ENCODE assay signal across 13 cellular contexts in genomic region chr2:236834284-236834683, GRCh38.
DNase-seq lines count a peak whose midpoint lies in the region; TF ChIP-seq lines count a peak whose summit lies in the region.
"Had no signal": no experiment of that assay in that cellular context is flagged by ENCODE, and none has a peak within 500 bp of the region (broad histone marks: within the 10 kb centered on the region; RNA-seq: fewer than 3 reads in every experiment).

No MANE protein-coding gene starts in this region.

- H3K4me2 ChIP-seq in SK-N-SH, result no peak overlapping the region

- no peak overlapping the region for H3K4me3 ChIP-seq in SK-N-SH (ENCODE audit: low read depth in 2 of 2, low read length in 1 of 2)

- TF ChIP-seq CTCF in SK-N-SH (IDR thresholded peaks at IDR 0.05), result no peak

- POLR2A ChIA-PET in SK-N-SH (lab: Yijun Ruan, JAX), result no interaction called here

- H3K9me2 ChIP-seq in SK-N-SH, result no peaks in the 10 kb centered on the region

- TF ChIP-seq EP300 in SK-N-SH (IDR thresholded peaks at IDR 0.05; ENCODE audit: borderline replicate concordance in 1 of 2, low read depth in 1 of 2, low read length in 1 of 2), result no peak

- WGBS in SK-N-SH (ENCODE audit: low lambda C conversion rate), result 31% methylated on average over 1 of the region's 1 CpG

- H3K4me1 ChIP-seq in SK-N-SH (ENCODE audit: control insufficient read depth in 1 of 2, insufficient read depth in 2 of 2, low read depth in 1 of 2, low read length in 1 of 2), result no peaks in the 10 kb centered on the region
- H3K4me1 ChIP-seq: Caco-2 had no signal

- H3K27me3 ChIP-seq in SK-N-SH (ENCODE audit: insufficient read depth), result peaks cover 7% of the 10 kb centered on the region; the same call in 1 of the 2 replicates

- H3K27ac ChIP-seq in epithelial cell of prostate, result peak overlapping the region; percentile 36
- no peak overlapping the region for H3K27ac ChIP-seq in SK-N-SH (ENCODE audit: low read depth in 2 of 2, low read length in 1 of 2)
- H3K27ac ChIP-seq: C4-2B had no signal

- no peaks in the 10 kb centered on the region for H3K9me3 ChIP-seq in SK-N-SH
- H3K9me3 ChIP-seq: Caco-2 had no signal

- no peaks in the 10 kb centered on the region for H3F3A ChIP-seq in SK-N-SH (replicated peaks; ENCODE audit: insufficient read depth)

- DNase-seq in DMS53 treated with DMSO at 0.1 percent for 48 hours (lab: John Stamatoyannopoulos, UW; ENCODE audit: unreplicated experiment), result peak; percentile 14
- no peak for DNase-seq in epithelial cell of prostate (ENCODE audit: low read depth, low spot score)
- DNase-seq in mucosa of gallbladder (ENCODE audit: low spot score), result peak; percentile 38
- DNase-seq in SK-N-SH, result no peak
- DNase-seq in NCI-H1048 (lab: John Stamatoyannopoulos, UW), result no peak
- no peak for DNase-seq in DMS153 (lab: John Stamatoyannopoulos, UW)
- DNase-seq: AML-193; Caco-2; CD4-positive, alpha-beta T cell; DND-41; EL; H9 had no signal

- no peaks in the 10 kb centered on the region for H4K20me1 ChIP-seq in SK-N-SH (ENCODE audit: insufficient read depth)

- H3K79me2 ChIP-seq in SK-N-SH (ENCODE audit: insufficient read depth), result no peaks in the 10 kb centered on the region

- no peak overlapping the region for H3K9ac ChIP-seq in SK-N-SH

- CTCF ChIA-PET in SK-N-SH (lab: Yijun Ruan, JAX), result no interaction called here

- no peaks in the 10 kb centered on the region for H3K36me3 ChIP-seq in SK-N-SH (replicated peaks in 1 of 2; ENCODE audit: control insufficient read depth in 1 of 2, insufficient read depth in 2 of 2, low read length in 1 of 2)

- TF ChIP-seq RAD21 in SK-N-SH (IDR thresholded peaks at IDR 0.05; ENCODE audit: low read length), result no peak

- H2AFZ ChIP-seq in SK-N-SH (ENCODE audit: low read depth), result no peak overlapping the region

TF ChIP-seq in SK-N-SH, 30 proteins besides CTCF, POLR2A, EP300 and RAD21:
- no peak for TF ChIP-seq RFX5 (IDR thresholded peaks at IDR 0.05; ENCODE audit: low read length)
- no peak for TF ChIP-seq PBX3 (IDR thresholded peaks at IDR 0.05)
- TF ChIP-seq USF1 (IDR thresholded peaks at IDR 0.05; ENCODE audit: borderline replicate concordance, low read depth), result no peak
- TF ChIP-seq ELF1 (IDR thresholded peaks at IDR 0.05), result no peak
- TF ChIP-seq RXRA (IDR thresholded peaks at IDR 0.05; ENCODE audit: borderline replicate concordance, low read depth), result no peak
- TF ChIP-seq USF2 (IDR thresholded peaks at IDR 0.05; ENCODE audit: borderline replicate concordance, low read depth, low read length), result no peak
- TF ChIP-seq POLR2AphosphoS5 (IDR thresholded peaks at IDR 0.05; ENCODE audit: low read depth, low read length), result no peak
- no peak for TF ChIP-seq MEF2A (IDR thresholded peaks at IDR 0.05; ENCODE audit: borderline replicate concordance, low read depth)
- TF ChIP-seq SMC3 (IDR thresholded peaks at IDR 0.05; ENCODE audit: low read depth, low read length), result no peak
- TF ChIP-seq NFIC (IDR thresholded peaks at IDR 0.05; ENCODE audit: borderline replicate concordance), result no peak
- no peak for TF ChIP-seq CHD2 (IDR thresholded peaks at IDR 0.05; ENCODE audit: low read length, partially characterized antibody)
- no peak for TF ChIP-seq MAX (IDR thresholded peaks at IDR 0.05; ENCODE audit: low read depth)
- TF ChIP-seq TEAD4 (IDR thresholded peaks at IDR 0.05; ENCODE audit: borderline replicate concordance, insufficient read depth), result no peak
- TF ChIP-seq GABPA (IDR thresholded peaks at IDR 0.05; ENCODE audit: low read depth), result no peak
- no peak for TF ChIP-seq NRF1 (IDR thresholded peaks at IDR 0.05; ENCODE audit: low read depth, low read length)
- no peak for TF ChIP-seq YY1 (IDR thresholded peaks at IDR 0.05; ENCODE audit: low read depth)
- no peak for TF ChIP-seq ZBTB33 (IDR thresholded peaks at IDR 0.05; ENCODE audit: borderline replicate concordance, low read depth)
- no peak for TF ChIP-seq MXI1 (IDR thresholded peaks at IDR 0.05; ENCODE audit: low read depth, low read length)

Comparison
In these comparisons a context has a peak if more than half of its experiments do, and no peak if none do; other contexts are left out.
1. DNase-seq: peak in DMS53 treated with DMSO at 0.1 percent for 48 hours (single experiment) and mucosa of gallbladder (single experiment); none in epithelial cell of prostate (single experiment), SK-N-SH (single experiment), NCI-H1048 (single experiment) and DMS153 (single experiment).